ENCODE assay signal across 25 cellular contexts in genomic region chr11:17012179-17012578, GRCh38. TPM values are rescaled to one million over a fixed set of nuclear protein-coding genes. Genes with fewer than 3 reads are reported as not detected.
DNase-seq lines count a peak whose midpoint lies in the region; ATAC-seq and TF ChIP-seq lines count a peak whose summit lies in the region.
"Had no signal": no experiment of that assay in that cellular context is flagged by ENCODE, and none has a peak within 500 bp of the region (broad histone marks: within the 10 kb centered on the region; RNA-seq: fewer than 3 reads in every experiment).

No MANE protein-coding gene starts in this region.

- peaks cover 17% of the 10 kb centered on the region for H3K4me1 ChIP-seq in HAP-1
- peaks cover 9% of the 10 kb centered on the region for H3K4me1 ChIP-seq in iPS-18a (ENCODE audit: control insufficient read depth, low read depth, low read length)
- H3K4me1 ChIP-seq in skeletal muscle satellite cell (ENCODE audit: control insufficient read depth, insufficient read depth, low read length), result peaks cover 34% of the 10 kb centered on the region
- H3K4me1 ChIP-seq: foreskin keratinocyte had no signal

- no peak for DNase-seq in HAP-1 (ENCODE audit: low spot score in 2 of 2)
- DNase-seq in WERI-Rb-1, result no peak
- no peak for DNase-seq in activated T-cell treated with anti-CD3 and anti-CD28 coated beads, Interleukin-2, amount 50 U/mL, for 72 hours
- DNase-seq: activated CD8-positive, alpha-beta T cell treated with anti-CD3 and anti-CD28 coated beads, Interleukin-2, amount 10 ng/mL, durations not matched to agents 7 days and 5 days; activated gamma-delta T cell; DND-41; effector CD4-positive, alpha-beta T cell; foreskin keratinocyte; hippocampal formation; lower lobe of right lung; NCI-H1436 treated with DMSO at 0.1 percent for 48 hours; NCI-H524 had no signal

- H3K4me3 Mint-ChIP-seq in activated T-cell treated with anti-CD3 and anti-CD28 coated beads, Interleukin-2, amount 50 U/mL, for 72 hours, result no peak overlapping the region
- H3K4me3 Mint-ChIP-seq: activated CD8-positive, alpha-beta T cell treated with anti-CD3 and anti-CD28 coated beads, Interleukin-2, amount 10 ng/mL, durations not matched to agents 7 days and 5 days; stimulated activated effector memory CD8-positive, alpha-beta T cell treated with anti-CD3 and anti-CD28 coated beads, Interleukin-12 subunit alpha, Interleukin-12 subunit beta, amount 100 ng/mL, for 72 hours had no signal

- peaks cover 26% of the 10 kb centered on the region for H3K27me3 Mint-ChIP-seq in activated T-cell treated with anti-CD3 and anti-CD28 coated beads, Interleukin-2, amount 50 U/mL, for 72 hours (ENCODE audit: low read depth)
- H3K27me3 Mint-ChIP-seq: progenitor cell of endocrine pancreas had no signal

- no peak overlapping the region for H3K27ac Mint-ChIP-seq in activated T-cell treated with anti-CD3 and anti-CD28 coated beads, Interleukin-2, amount 50 U/mL, for 72 hours
- H3K27ac Mint-ChIP-seq: activated CD8-positive, alpha-beta T cell treated with anti-CD3 and anti-CD28 coated beads, Interleukin-2, amount 10 ng/mL, durations not matched to agents 7 days and 5 days; progenitor cell of endocrine pancreas; stimulated activated effector memory CD8-positive, alpha-beta T cell treated with anti-CD3 and anti-CD28 coated beads, Interleukin-12 subunit alpha, Interleukin-12 subunit beta, amount 100 ng/mL, for 72 hours had no signal

- H3K4me3 ChIP-seq in HAP-1 (peak overlapping the region; percentile 67; the same call in 1 of the 2 replicates), WERI-Rb-1 (ENCODE audit: low read depth, low read length) (no peak overlapping the region), iPS-18a (ENCODE audit: low read length) (peak overlapping the region; percentile 85), skeletal muscle satellite cell (ENCODE audit: low read length) (no peak overlapping the region)
- H3K4me3 ChIP-seq: BLaER1, K562, mucosa of descending colon had no signal

- no peak overlapping the region for H3K9ac ChIP-seq in iPS-18a (ENCODE audit: low read length)
- H3K9ac ChIP-seq in skeletal muscle satellite cell (ENCODE audit: low read depth, low read length), result no peak overlapping the region
- H3K9ac ChIP-seq: BLaER1 had no signal

- H3K9me3 Mint-ChIP-seq in activated T-cell treated with anti-CD3 and anti-CD28 coated beads, Interleukin-2, amount 50 U/mL, for 72 hours, result no peaks in the 10 kb centered on the region
- H3K9me3 Mint-ChIP-seq: stimulated activated effector memory CD8-positive, alpha-beta T cell treated with anti-CD3 and anti-CD28 coated beads, Interleukin-12 subunit alpha, Interleukin-12 subunit beta, amount 100 ng/mL, for 72 hours had no signal

- no peak for ATAC-seq in activated T-cell treated with anti-CD3 and anti-CD28 coated beads, Interleukin-2, amount 50 U/mL, for 72 hours (replicated peaks in 1 of 2)
- ATAC-seq in GM18520 (IDR thresholded peaks at IDR 0.05; ENCODE audit: unreplicated experiment) (no peak), HG02885 (IDR thresholded peaks at IDR 0.05; ENCODE audit: poor library complexity, unreplicated experiment) (no peak), GM19467 (IDR thresholded peaks at IDR 0.05; ENCODE audit: unreplicated experiment) (no peak)
- ATAC-seq: activated CD8-positive, alpha-beta T cell treated with anti-CD3 and anti-CD28 coated beads, Interleukin-2, amount 10 ng/mL, durations not matched to agents 7 days and 5 days; K562 had no signal

- H3K27me3 ChIP-seq in HAP-1 (ENCODE audit: low read depth) (no peaks in the 10 kb centered on the region), WERI-Rb-1 (ENCODE audit: insufficient read depth, low read depth, severe bottlenecking) (no peaks in the 10 kb centered on the region), iPS-18a (ENCODE audit: control insufficient read depth, insufficient read depth, low read length) (peaks cover 48% of the 10 kb centered on the region), skeletal muscle satellite cell (ENCODE audit: control insufficient read depth, insufficient read depth, low read length) (no peaks in the 10 kb centered on the region)
- H3K27me3 ChIP-seq: vagina had no signal

- peak overlapping the region; percentile 82 for H3K4me2 ChIP-seq in skeletal muscle satellite cell (ENCODE audit: low read length)
- H3K4me2 ChIP-seq: BLaER1 had no signal

- H3K36me3 ChIP-seq in HAP-1 (replicated peaks) (no peaks in the 10 kb centered on the region; the same call in 1 of the 2 replicates), WERI-Rb-1 (peaks cover 27% of the 10 kb centered on the region), iPS-18a (ENCODE audit: control insufficient read depth, low read depth, low read length) (no peaks in the 10 kb centered on the region), skeletal muscle satellite cell (ENCODE audit: insufficient read depth, low read length) (no peaks in the 10 kb centered on the region)
- H3K36me3 ChIP-seq: BLaER1, lower lobe of right lung, neutrophil, vagina had no signal

- H3K9me3 ChIP-seq in HAP-1, result no peaks in the 10 kb centered on the region
- no peaks in the 10 kb centered on the region for H3K9me3 ChIP-seq in WERI-Rb-1 (ENCODE audit: severe bottlenecking)
- no peaks in the 10 kb centered on the region for H3K9me3 ChIP-seq in iPS-18a (ENCODE audit: control insufficient read depth, low read depth, low read length)
- no peaks in the 10 kb centered on the region for H3K9me3 ChIP-seq in skeletal muscle satellite cell (replicated peaks; ENCODE audit: low read length)
- H3K9me3 ChIP-seq: lower lobe of right lung, mucosa of descending colon, neutrophil, vagina had no signal

- in situ Hi-C loops in HAP-1 (cut with MboI; ENCODE audit: low sequenced_read_pairs), result no loop called here

- H3K4me1 Mint-ChIP-seq in activated T-cell treated with anti-CD3 and anti-CD28 coated beads, Interleukin-2, amount 50 U/mL, for 72 hours (ENCODE audit: low read depth), result peaks cover 5% of the 10 kb centered on the region

- H3K27ac ChIP-seq in WERI-Rb-1 (peak overlapping the region; percentile 89), iPS-18a (ENCODE audit: low read length) (no peak overlapping the region)
- H3K27ac ChIP-seq: BLaER1, foreskin keratinocyte, lower lobe of right lung, neutrophil, vagina had no signal

- H3K36me3 Mint-ChIP-seq in activated T-cell treated with anti-CD3 and anti-CD28 coated beads, Interleukin-2, amount 50 U/mL, for 72 hours (ENCODE audit: insufficient read depth in 2 of 2), result peaks cover 0 to 3% of the 10 kb centered on the region in 2 donors

- TF ChIP-seq CTCF in WERI-Rb-1 (IDR thresholded peaks at IDR 0.05; ENCODE audit: low read depth, low read length), result no peak

RNA-seq across cellular contexts. Expression of gene PLEKHA7, which starts 2.0 kb away (rescaled TPM):
- 0.51 and 1.1 TPM in 2 replicates for total RNA-seq in skeletal muscle satellite cell (2012; rRNA removed)
- total RNA-seq in activated T-cell treated with anti-CD3 and anti-CD28 coated beads, Interleukin-2, amount 50 U/mL, for 72 hours, result 10 to 100 TPM in 1 of 2 donors, 1 to 10 TPM in 1; 6.5 to 11.0 TPM
- total RNA-seq: RPMI7951 had no signal

Comparison
In these comparisons a context has a peak if more than half of its experiments do, and no peak if none do; other contexts are left out.
1. H3K4me3 ChIP-seq: peak in HAP-1 (single experiment) and iPS-18a (single experiment); none in WERI-Rb-1 (single experiment) and skeletal muscle satellite cell (single experiment).